ENCODE assay signal across 18 cellular contexts in genomic region chrX:46666831-46667230, GRCh38.
"Had no signal": no experiment of that assay in that cellular context is flagged by ENCODE, and none has a peak within 500 bp of the region (broad histone marks: within the 10 kb centered on the region; RNA-seq: fewer than 3 reads in every experiment).

No MANE protein-coding gene starts in this region.

- H3K36me3 ChIP-seq: cardiac muscle cell, neural progenitor cell, stomach, suprapubic skin, tibial nerve had no signal

- H3K4me1 ChIP-seq: neural progenitor cell, stomach, suprapubic skin, tibial nerve had no signal

- H3K27ac ChIP-seq: cardiac muscle cell, foreskin keratinocyte, neural progenitor cell, stomach, suprapubic skin, tibial nerve had no signal

- H3K4me3 ChIP-seq: cardiac muscle cell, lung, neural progenitor cell, stomach, suprapubic skin, tibial nerve had no signal

- H3K27me3 ChIP-seq: foreskin keratinocyte, neural progenitor cell, stomach, suprapubic skin, tibial nerve had no signal

- H2AFZ ChIP-seq: neural progenitor cell had no signal

- H3K9ac ChIP-seq: neural progenitor cell had no signal

- FAIRE-seq: endometrium, small intestine had no signal

- H3K4me2 ChIP-seq: neural progenitor cell had no signal

- DNase-seq: activated CD8-positive, alpha-beta memory T cell treated with anti-CD3 and anti-CD28 coated beads for 24 hours; activated CD8-positive, alpha-beta memory T cell treated with anti-CD3 and anti-CD28 coated beads, Interleukin-2, amount 50 U/mL, for 4 hours; activated T-cell treated with anti-CD3 and anti-CD28 coated beads, Interleukin-2, amount 50 U/mL, for 24 hours; amniotic stem cell; effector CD4-positive, alpha-beta T cell; foreskin keratinocyte; naive thymus-derived CD8-positive, alpha-beta T cell; small intestine; stimulated activated CD4-positive, alpha-beta T cell treated with anti-CD3 and anti-CD28 coated beads, Interleukin-15, amount 100 ng/mL, for 24 hours; stomach; T-helper 1 cell; T-helper 9 cell had no signal

- H3K9me3 ChIP-seq: stomach, suprapubic skin, tibial nerve had no signal
